18 cellular contexts compared by ENCODE assay signal in genomic region chr4:26802790-26803189, GRCh38.
"Had no signal": no experiment of that assay in that cellular context is flagged by ENCODE, and none has a peak within 500 bp of the region (broad histone marks: within the 10 kb centered on the region; RNA-seq: fewer than 3 reads in every experiment).

No MANE protein-coding gene starts in this region.

- H3K4me3 ChIP-seq: lung, pancreas, sigmoid colon, spleen had no signal

- H3K27ac Mint-ChIP-seq: activated CD4-positive, alpha-beta T cell treated with anti-CD3 and anti-CD28 coated beads, Interleukin-2, amount 10 ng/mL, durations not matched to agents 7 days and 5 days; activated naive CD8-positive, alpha-beta T cell; activated T-cell treated with anti-CD3 and anti-CD28 coated beads, Interleukin-2, amount 50 U/mL, for 72 hours; stimulated activated memory B cell treated with anti-CD40 and anti-IgM and Interleukin-4, amounts not matched to agents 10 μg/mL and 1 μg/mL and 100 μg/mL, for 72 hours had no signal

- H3K27ac ChIP-seq: neutrophil, pancreas, sigmoid colon, spleen had no signal

- DNase-seq: activated CD4-positive, alpha-beta T cell treated with anti-CD3 and anti-CD28 coated beads, Interleukin-2, amount 10 ng/mL, durations not matched to agents 7 days and 5 days; activated CD4-positive, CD25-positive, alpha-beta regulatory T cell; activated CD8-positive, alpha-beta memory T cell treated with anti-CD3 and anti-CD28 coated beads for 24 hours; activated T-cell treated with anti-CD3 and anti-CD28 coated beads, Interleukin-2, amount 50 U/mL, for 72 hours; effector CD4-positive, alpha-beta T cell; kidney; pancreas; sigmoid colon; spleen; stimulated activated CD4-positive, alpha-beta T cell treated with anti-CD3 and anti-CD28 coated beads, Interleukin-4, amount 100 ng/mL, for 4 hours; T-helper 2 cell had no signal

- H3K27me3 ChIP-seq: neutrophil, pancreas, sigmoid colon, spleen had no signal

- H3K4me1 ChIP-seq: pancreas had no signal

- H3K4me3 Mint-ChIP-seq: activated CD4-positive, alpha-beta T cell treated with anti-CD3 and anti-CD28 coated beads, Interleukin-2, amount 10 ng/mL, durations not matched to agents 7 days and 5 days; activated naive CD8-positive, alpha-beta T cell; activated T-cell treated with anti-CD3 and anti-CD28 coated beads, Interleukin-2, amount 50 U/mL, for 72 hours; stimulated activated memory B cell treated with anti-CD40 and anti-IgM and Interleukin-4, amounts not matched to agents 10 μg/mL and 1 μg/mL and 100 μg/mL, for 72 hours had no signal

- FAIRE-seq: frontal cortex, kidney, pancreas, TTC549 had no signal

- H3K9me3 ChIP-seq: neutrophil, pancreas, sigmoid colon had no signal

- ATAC-seq: activated T-cell treated with anti-CD3 and anti-CD28 coated beads, Interleukin-2, amount 50 U/mL, for 72 hours; left lobe of liver; stimulated activated memory B cell treated with anti-CD40 and anti-IgM and Interleukin-4, amounts not matched to agents 10 μg/mL and 1 μg/mL and 100 μg/mL, for 72 hours had no signal

- H3K36me3 ChIP-seq: neutrophil, pancreas, sigmoid colon, spleen had no signal

- H3K27me3 Mint-ChIP-seq: activated naive CD8-positive, alpha-beta T cell; stimulated activated memory B cell treated with anti-CD40 and anti-IgM and Interleukin-4, amounts not matched to agents 10 μg/mL and 1 μg/mL and 100 μg/mL, for 72 hours had no signal
